ENCODE assay signal across 8 cellular contexts in genomic region chr5:10760976-10761841, GRCh38. TPM values are rescaled to one million over a fixed set of nuclear protein-coding genes. Genes with fewer than 3 reads are reported as not detected.
DNase-seq lines count a peak whose midpoint lies in the region; ATAC-seq and TF ChIP-seq lines count a peak whose summit lies in the region.

TSS of gene DAP (minus strand) at chr5:10761234. CDS start at chr5:10761068, 166 bp downstream.

- H2AFZ ChIP-seq in PC-9: peak within 1 kb of the TSS; percentile 94

- H3K27me3 ChIP-seq in PC-9 (ENCODE audit: insufficient read depth, low read depth) (no peaks in the 10 kb centered on the region), muscle layer of colon (ENCODE audit: control insufficient read depth in 1 of 2, insufficient read depth in 2 of 2, low read length in 2 of 2) (no peaks in the 10 kb centered on the region)

- H3K27ac ChIP-seq in PC-9: peak within 1 kb of the TSS; percentile 80
- peak within 1 kb of the TSS; percentile 74 for H3K27ac ChIP-seq in muscle layer of colon (ENCODE audit: low read depth, low read length)

- H3K36me3 Mint-ChIP-seq in activated T-cell treated with anti-CD3 and anti-CD28 coated beads, Interleukin-2, amount 50 U/mL, for 4 hours (ENCODE audit: insufficient read depth): no peaks in the 10 kb centered on the region

- H3K9me3 Mint-ChIP-seq in activated T-cell treated with anti-CD3 and anti-CD28 coated beads, Interleukin-2, amount 50 U/mL, for 4 hours: no peaks in the 10 kb centered on the region

- peak within 1 kb of the TSS; percentile 69 for H3K9ac ChIP-seq in muscle layer of colon (ENCODE audit: low read length)

- no peaks in the 10 kb centered on the region for H3K9me2 ChIP-seq in PC-9 (ENCODE audit: insufficient read depth)

- peak within 1 kb of the TSS; percentile 83 for H3K4me3 Mint-ChIP-seq in activated T-cell treated with anti-CD3 and anti-CD28 coated beads, Interleukin-2, amount 50 U/mL, for 4 hours

- DNase-seq in DMS114 treated with DMSO at 0.1 percent for 48 hours (lab: John Stamatoyannopoulos, UW; ENCODE audit: unreplicated experiment) (peak; percentile 41), HuH-7.5 (ENCODE audit: low spot score) (peak; percentile 68), PC-9 (peak; percentile 60 to 99)
- peak; percentile 90 for DNase-seq in activated T-cell treated with anti-CD3 and anti-CD28 coated beads, Interleukin-2, amount 50 U/mL, for 4 hours
- peak; percentile 66 for DNase-seq in stimulated activated CD8-positive, alpha-beta memory T cell treated with anti-CD3 and anti-CD28 coated beads, Interleukin-7, amount 100 ng/mL, for 24 hours (ENCODE audit: low read depth)

- H3K4me3 ChIP-seq in PC-9: peak within 1 kb of the TSS; percentile 85
- H3K4me3 ChIP-seq in muscle layer of colon (ENCODE audit: low read depth in 1 of 2, low read length in 2 of 2): peak within 1 kb of the TSS; percentile 64 to 66

- H3K4me1 Mint-ChIP-seq in activated T-cell treated with anti-CD3 and anti-CD28 coated beads, Interleukin-2, amount 50 U/mL, for 4 hours (ENCODE audit: low read depth): peaks cover 54% of the 10 kb centered on the region

- CTCF ChIA-PET in PC-9 (lab: Charles Lee): interaction anchor here (0.7 to 1.1 kb wide), 2 partner anchors 59 to 723 kb away, joined by 3 to 4 read pairs; no protein-coding TSS in a partner anchor

- peaks cover 9% of the 10 kb centered on the region; the same call in 1 of the 2 replicates for H3K36me3 ChIP-seq in PC-9 (ENCODE audit: low read depth)
- no peaks in the 10 kb centered on the region for H3K36me3 ChIP-seq in muscle layer of colon (ENCODE audit: insufficient read depth, low read length)

- BruUV-seq in PC-9 (replicated peaks; lab: Mats Ljungman, UMichigan): no TSS peak

- TF ChIP-seq CTCF in PC-9 (conservative IDR thresholded peaks at IDR 0.05): no peak

- POLR2A ChIA-PET in PC-9 (lab: Charles Lee; ENCODE audit: unreplicated experiment): interaction anchor here (0.5 to 1.4 kb wide), 6 partner anchors 24 to 154 kb away, joined by 3 to 17 read pairs (median 10); no protein-coding TSS in a partner anchor

- H4K20me1 ChIP-seq in PC-9 (ENCODE audit: insufficient read depth): peaks cover 14% of the 10 kb centered on the region

- H3K27me3 Mint-ChIP-seq in activated T-cell treated with anti-CD3 and anti-CD28 coated beads, Interleukin-2, amount 50 U/mL, for 4 hours (ENCODE audit: low read depth): no peaks in the 10 kb centered on the region

- peak within 1 kb of the TSS; percentile 93 for H3K4me2 ChIP-seq in PC-9

- H3K4me1 ChIP-seq in PC-9 (replicated peaks; ENCODE audit: insufficient read depth) (peaks cover 36% of the 10 kb centered on the region), muscle layer of colon (ENCODE audit: insufficient read depth, low read length) (peaks cover 23% of the 10 kb centered on the region)

- H3F3A ChIP-seq in PC-9 (ENCODE audit: insufficient read depth, low read depth): peaks cover 15% of the 10 kb centered on the region

- peaks cover 45% of the 10 kb centered on the region for H3K79me2 ChIP-seq in PC-9 (ENCODE audit: low read depth)

- intact Hi-C loops in PC-9 (cut with micrococcal nuclease; ENCODE audit: unreplicated experiment): loop anchor here (1.0 to 5.0 kb wide), 8 partner anchors 36 to 309 kb away; no protein-coding TSS in a partner anchor

- ATAC-seq in GM21528 (IDR thresholded peaks at IDR 0.05; ENCODE audit: low FRiP score, unreplicated experiment): peak; percentile 79
- ATAC-seq in activated T-cell treated with anti-CD3 and anti-CD28 coated beads, Interleukin-2, amount 50 U/mL, for 4 hours: peak; percentile 90 to 91
- ATAC-seq in esophagus mucosa: peak; percentile 94

- H3K9me3 ChIP-seq in PC-9 (ENCODE audit: insufficient read depth, low read depth): no peaks in the 10 kb centered on the region
- H3K9me3 ChIP-seq in muscle layer of colon (ENCODE audit: low read length): no peaks in the 10 kb centered on the region

RNA-seq across cellular contexts. Expression of gene DAP, which starts in this region (rescaled TPM):
- total RNA-seq in PC-9 (2021) (256 and 279 TPM in 2 replicates), esophagus mucosa (34.6 TPM)
- 10 to 100 TPM; 40.2 to 46.1 (median 42.7) TPM for total RNA-seq in activated T-cell treated with anti-CD3 and anti-CD28 coated beads, Interleukin-2, amount 50 U/mL, for 4 hours

Comparison
In these comparisons a context has a peak if more than half of its experiments do, and no peak if none do; other contexts are left out.
1. Peak in every context shown above with its lines: DNase-seq, ATAC-seq, H3K4me3 ChIP-seq and H3K27ac ChIP-seq.